ENCODE assay signal across 8 cellular contexts in genomic region chr3:186930639-186931486, GRCh38. TPM values are rescaled to one million over a fixed set of nuclear protein-coding genes. Genes with fewer than 3 reads are reported as not detected.
DNase-seq lines count a peak whose midpoint lies in the region; ATAC-seq and TF ChIP-seq lines count a peak whose summit lies in the region.

No MANE protein-coding gene starts in this region.

- DNase-seq in DMS153 treated with DMSO at 0.1 percent for 48 hours (lab: John Stamatoyannopoulos, UW; ENCODE audit: unreplicated experiment), result peak; percentile 16
- DNase-seq in DMS153 (lab: John Stamatoyannopoulos, UW), result no peak
- peak; percentile 35 to 40 for DNase-seq in NCI-H1930 (lab: John Stamatoyannopoulos, UW)
- DNase-seq in WTC11 (ENCODE audit: low spot score), result peak; percentile 87
- DNase-seq in cerebellar cortex (ENCODE audit: low spot score), result peak; percentile 38
- peak; percentile 71 to 74 for DNase-seq in left colon
- peak; percentile 50 to 55 for DNase-seq in stimulated activated CD4-positive, alpha-beta T cell treated with anti-CD3 and anti-CD28 coated beads, Interleukin-4, amount 100 ng/mL, for 4 hours

- H3K27ac Mint-ChIP-seq in WTC11, result peak overlapping the region; percentile 87

- TF ChIP-seq CTCF in WTC11 (IDR thresholded peaks at IDR 0.05), result no peak

- peaks cover 36% of the 10 kb centered on the region for H3K4me1 Mint-ChIP-seq in WTC11

- intact Hi-C loops in left colon (cut with DNase I, micrococcal nuclease), result no loop called here

- POLR2A ChIA-PET in WTC11 (lab: Charles Lee), result interaction anchor here (0.8 to 1.0 kb wide), 4 partner anchors 71 to 232 kb away, joined by 3 to 4 read pairs (median 4); partner anchors contain the start of gene EIF4A2

- H3K36me3 Mint-ChIP-seq in WTC11, result peaks cover 22% of the 10 kb centered on the region

- CTCF ChIA-PET in WTC11 (lab: Charles Lee), result interaction anchor here (0.9 to 5.3 kb wide), 6 partner anchors 8 to 209 kb away, joined by 3 to 39 read pairs (median 5); partner anchors contain the start of gene RPL39L

- peak overlapping the region; percentile 92 for H3K4me3 Mint-ChIP-seq in WTC11

- H3K9me3 Mint-ChIP-seq in WTC11, result peaks cover 11% of the 10 kb centered on the region

- ATAC-seq in HG02840 (IDR thresholded peaks at IDR 0.05; ENCODE audit: low FRiP score, unreplicated experiment) (peak; percentile 43), WTC11 (peak; percentile 68), left colon (peak; percentile 83)

- H3K27me3 Mint-ChIP-seq in WTC11 (ENCODE audit: low read depth), result peaks cover 19% of the 10 kb centered on the region

TF ChIP-seq in WTC11, 78 proteins besides CTCF, POLR2A, EP300 and RAD21 (continues in another document):
- TF ChIP-seq, protein P1, sequence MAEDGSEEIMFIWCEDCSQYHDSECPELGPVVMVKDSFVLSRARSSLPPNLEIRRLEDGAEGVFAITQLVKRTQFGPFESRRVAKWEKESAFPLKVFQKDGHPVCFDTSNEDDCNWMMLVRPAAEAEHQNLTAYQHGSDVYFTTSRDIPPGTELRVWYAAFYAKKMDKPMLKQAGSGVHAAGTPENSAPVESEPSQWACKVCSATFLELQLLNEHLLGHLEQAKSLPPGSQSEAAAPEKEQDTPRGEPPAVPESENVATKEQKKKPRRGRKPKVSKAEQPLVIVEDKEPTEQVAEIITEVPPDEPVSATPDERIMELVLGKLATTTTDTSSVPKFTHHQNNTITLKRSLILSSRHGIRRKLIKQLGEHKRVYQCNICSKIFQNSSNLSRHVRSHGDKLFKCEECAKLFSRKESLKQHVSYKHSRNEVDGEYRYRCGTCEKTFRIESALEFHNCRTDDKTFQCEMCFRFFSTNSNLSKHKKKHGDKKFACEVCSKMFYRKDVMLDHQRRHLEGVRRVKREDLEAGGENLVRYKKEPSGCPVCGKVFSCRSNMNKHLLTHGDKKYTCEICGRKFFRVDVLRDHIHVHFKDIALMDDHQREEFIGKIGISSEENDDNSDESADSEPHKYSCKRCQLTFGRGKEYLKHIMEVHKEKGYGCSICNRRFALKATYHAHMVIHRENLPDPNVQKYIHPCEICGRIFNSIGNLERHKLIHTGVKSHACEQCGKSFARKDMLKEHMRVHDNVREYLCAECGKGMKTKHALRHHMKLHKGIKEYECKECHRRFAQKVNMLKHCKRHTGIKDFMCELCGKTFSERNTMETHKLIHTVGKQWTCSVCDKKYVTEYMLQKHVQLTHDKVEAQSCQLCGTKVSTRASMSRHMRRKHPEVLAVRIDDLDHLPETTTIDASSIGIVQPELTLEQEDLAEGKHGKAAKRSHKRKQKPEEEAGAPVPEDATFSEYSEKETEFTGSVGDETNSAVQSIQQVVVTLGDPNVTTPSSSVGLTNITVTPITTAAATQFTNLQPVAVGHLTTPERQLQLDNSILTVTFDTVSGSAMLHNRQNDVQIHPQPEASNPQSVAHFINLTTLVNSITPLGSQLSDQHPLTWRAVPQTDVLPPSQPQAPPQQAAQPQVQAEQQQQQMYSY (CRISPR knock-in tag; IDR thresholded peaks at IDR 0.05), result no peak
- TF ChIP-seq FOXP4 (CRISPR knock-in tag; IDR thresholded peaks at IDR 0.05), result peak; percentile 76
- TF ChIP-seq RELA (CRISPR knock-in tag; IDR thresholded peaks at IDR 0.05; ENCODE audit: borderline replicate concordance), result 0 out of 2 replicates have a peak, but pooled peaks have one; percentile 63
- TF ChIP-seq, protein P2, sequence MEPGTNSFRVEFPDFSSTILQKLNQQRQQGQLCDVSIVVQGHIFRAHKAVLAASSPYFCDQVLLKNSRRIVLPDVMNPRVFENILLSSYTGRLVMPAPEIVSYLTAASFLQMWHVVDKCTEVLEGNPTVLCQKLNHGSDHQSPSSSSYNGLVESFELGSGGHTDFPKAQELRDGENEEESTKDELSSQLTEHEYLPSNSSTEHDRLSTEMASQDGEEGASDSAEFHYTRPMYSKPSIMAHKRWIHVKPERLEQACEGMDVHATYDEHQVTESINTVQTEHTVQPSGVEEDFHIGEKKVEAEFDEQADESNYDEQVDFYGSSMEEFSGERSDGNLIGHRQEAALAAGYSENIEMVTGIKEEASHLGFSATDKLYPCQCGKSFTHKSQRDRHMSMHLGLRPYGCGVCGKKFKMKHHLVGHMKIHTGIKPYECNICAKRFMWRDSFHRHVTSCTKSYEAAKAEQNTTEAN (CRISPR knock-in tag; IDR thresholded peaks at IDR 0.05), result 0 out of 2 replicates have a peak, but pooled peaks have one; percentile 48
- TF ChIP-seq, protein P3, sequence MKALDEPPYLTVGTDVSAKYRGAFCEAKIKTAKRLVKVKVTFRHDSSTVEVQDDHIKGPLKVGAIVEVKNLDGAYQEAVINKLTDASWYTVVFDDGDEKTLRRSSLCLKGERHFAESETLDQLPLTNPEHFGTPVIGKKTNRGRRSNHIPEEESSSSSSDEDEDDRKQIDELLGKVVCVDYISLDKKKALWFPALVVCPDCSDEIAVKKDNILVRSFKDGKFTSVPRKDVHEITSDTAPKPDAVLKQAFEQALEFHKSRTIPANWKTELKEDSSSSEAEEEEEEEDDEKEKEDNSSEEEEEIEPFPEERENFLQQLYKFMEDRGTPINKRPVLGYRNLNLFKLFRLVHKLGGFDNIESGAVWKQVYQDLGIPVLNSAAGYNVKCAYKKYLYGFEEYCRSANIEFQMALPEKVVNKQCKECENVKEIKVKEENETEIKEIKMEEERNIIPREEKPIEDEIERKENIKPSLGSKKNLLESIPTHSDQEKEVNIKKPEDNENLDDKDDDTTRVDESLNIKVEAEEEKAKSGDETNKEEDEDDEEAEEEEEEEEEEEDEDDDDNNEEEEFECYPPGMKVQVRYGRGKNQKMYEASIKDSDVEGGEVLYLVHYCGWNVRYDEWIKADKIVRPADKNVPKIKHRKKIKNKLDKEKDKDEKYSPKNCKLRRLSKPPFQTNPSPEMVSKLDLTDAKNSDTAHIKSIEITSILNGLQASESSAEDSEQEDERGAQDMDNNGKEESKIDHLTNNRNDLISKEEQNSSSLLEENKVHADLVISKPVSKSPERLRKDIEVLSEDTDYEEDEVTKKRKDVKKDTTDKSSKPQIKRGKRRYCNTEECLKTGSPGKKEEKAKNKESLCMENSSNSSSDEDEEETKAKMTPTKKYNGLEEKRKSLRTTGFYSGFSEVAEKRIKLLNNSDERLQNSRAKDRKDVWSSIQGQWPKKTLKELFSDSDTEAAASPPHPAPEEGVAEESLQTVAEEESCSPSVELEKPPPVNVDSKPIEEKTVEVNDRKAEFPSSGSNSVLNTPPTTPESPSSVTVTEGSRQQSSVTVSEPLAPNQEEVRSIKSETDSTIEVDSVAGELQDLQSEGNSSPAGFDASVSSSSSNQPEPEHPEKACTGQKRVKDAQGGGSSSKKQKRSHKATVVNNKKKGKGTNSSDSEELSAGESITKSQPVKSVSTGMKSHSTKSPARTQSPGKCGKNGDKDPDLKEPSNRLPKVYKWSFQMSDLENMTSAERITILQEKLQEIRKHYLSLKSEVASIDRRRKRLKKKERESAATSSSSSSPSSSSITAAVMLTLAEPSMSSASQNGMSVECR (CRISPR knock-in tag; IDR thresholded peaks at IDR 0.05; ENCODE audit: borderline replicate concordance), result peak; percentile 60; the same call in 1 of the 2 replicates
- TF ChIP-seq ZNF121 (CRISPR knock-in tag; IDR thresholded peaks at IDR 0.05), result peak; percentile 55; the same call in 1 of the 2 replicates
- peak; percentile 48; the same call in 1 of the 2 replicates for TF ChIP-seq SP1 (CRISPR knock-in tag; conservative IDR thresholded peaks at IDR 0.05)
- TF ChIP-seq, protein P4, sequence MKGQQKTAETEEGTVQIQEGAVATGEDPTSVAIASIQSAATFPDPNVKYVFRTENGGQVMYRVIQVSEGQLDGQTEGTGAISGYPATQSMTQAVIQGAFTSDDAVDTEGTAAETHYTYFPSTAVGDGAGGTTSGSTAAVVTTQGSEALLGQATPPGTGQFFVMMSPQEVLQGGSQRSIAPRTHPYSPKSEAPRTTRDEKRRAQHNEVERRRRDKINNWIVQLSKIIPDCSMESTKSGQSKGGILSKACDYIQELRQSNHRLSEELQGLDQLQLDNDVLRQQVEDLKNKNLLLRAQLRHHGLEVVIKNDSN (CRISPR knock-in tag; IDR thresholded peaks at IDR 0.05), result peak; percentile 46; the same call in 1 of the 2 replicates
- TF ChIP-seq, protein P5, sequence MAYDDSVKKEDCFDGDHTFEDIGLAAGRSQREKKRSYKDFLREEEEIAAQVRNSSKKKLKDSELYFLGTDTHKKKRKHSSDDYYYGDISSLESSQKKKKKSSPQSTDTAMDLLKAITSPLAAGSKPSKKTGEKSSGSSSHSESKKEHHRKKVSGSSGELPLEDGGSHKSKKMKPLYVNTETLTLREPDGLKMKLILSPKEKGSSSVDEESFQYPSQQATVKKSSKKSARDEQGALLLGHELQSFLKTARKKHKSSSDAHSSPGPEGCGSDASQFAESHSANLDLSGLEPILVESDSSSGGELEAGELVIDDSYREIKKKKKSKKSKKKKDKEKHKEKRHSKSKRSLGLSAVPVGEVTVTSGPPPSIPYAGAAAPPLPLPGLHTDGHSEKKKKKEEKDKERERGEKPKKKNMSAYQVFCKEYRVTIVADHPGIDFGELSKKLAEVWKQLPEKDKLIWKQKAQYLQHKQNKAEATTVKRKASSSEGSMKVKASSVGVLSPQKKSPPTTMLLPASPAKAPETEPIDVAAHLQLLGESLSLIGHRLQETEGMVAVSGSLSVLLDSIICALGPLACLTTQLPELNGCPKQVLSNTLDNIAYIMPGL (CRISPR knock-in tag; IDR thresholded peaks at IDR 0.05), result 0 out of 2 replicates have a peak, but pooled peaks have one; percentile 58
- TF ChIP-seq, protein P6, sequence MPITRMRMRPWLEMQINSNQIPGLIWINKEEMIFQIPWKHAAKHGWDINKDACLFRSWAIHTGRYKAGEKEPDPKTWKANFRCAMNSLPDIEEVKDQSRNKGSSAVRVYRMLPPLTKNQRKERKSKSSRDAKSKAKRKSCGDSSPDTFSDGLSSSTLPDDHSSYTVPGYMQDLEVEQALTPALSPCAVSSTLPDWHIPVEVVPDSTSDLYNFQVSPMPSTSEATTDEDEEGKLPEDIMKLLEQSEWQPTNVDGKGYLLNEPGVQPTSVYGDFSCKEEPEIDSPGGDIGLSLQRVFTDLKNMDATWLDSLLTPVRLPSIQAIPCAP (CRISPR knock-in tag; IDR thresholded peaks at IDR 0.05), result no peak; the same call in 1 of the 2 replicates

RNA-seq across cellular contexts. Expression of gene ST6GAL1, which starts 0.5 kb away (rescaled TPM):
- total RNA-seq in WTC11 (2021), result 82.5 to 87.5 TPM (median 83.4 TPM) in 3 replicates
- 10 to 100 TPM; 57.3 to 62.6 TPM for total RNA-seq in left colon
